Comparison of ENCODE assay signal across 35 cellular contexts in the genomic region with DNA sequence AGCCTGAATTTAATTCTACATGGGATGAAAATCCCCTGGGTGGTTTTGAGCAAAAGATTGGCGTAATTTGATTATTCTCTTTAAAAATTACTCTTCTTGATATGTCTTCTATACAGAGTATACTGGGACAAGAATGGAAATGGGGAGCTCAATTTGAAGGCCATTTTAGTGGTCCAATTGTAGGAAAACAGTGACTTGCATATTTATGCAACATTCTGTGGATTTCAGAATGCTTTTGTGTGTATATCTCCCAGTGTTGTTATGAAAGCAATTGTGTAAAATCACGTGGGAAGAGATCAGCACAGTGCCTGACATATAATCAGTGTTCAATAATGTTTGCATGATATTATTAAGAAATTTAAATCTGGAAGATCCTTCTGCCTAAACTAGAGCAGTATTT.
"Had no signal": no experiment of that assay in that cellular context is flagged by ENCODE, and none has a peak within 500 bp of the region (broad histone marks: within the 10 kb centered on the region; RNA-seq: fewer than 3 reads in every experiment).

No MANE protein-coding gene starts in this region.

- H3K4me3 ChIP-seq: MG63 had no signal

- DNase-seq: Karpas-422, Kasumi-1, MG63, MM.1S, MV-4-11, NCI-H1048, NCI-H1092, NCI-H1092 treated with DMSO at 0.1 percent for 48 hours, NCI-H1105, NCI-H1105 treated with DMSO at 0.1 percent for 48 hours, NCI-H1417, NCI-H1417 treated with DMSO at 0.1 percent for 48 hours, NCI-H1436, NCI-H1436 treated with DMSO at 0.1 percent for 48 hours, NCI-H146, NCI-H1694, NCI-H1694 treated with DMSO at 0.1 percent for 48 hours, NCI-H187, NCI-H187 treated with DMSO at 0.1 percent for 48 hours, NCI-H1930, NCI-H2029, NCI-H2029 treated with DMSO at 0.1 percent for 48 hours, NCI-H2081, NCI-H2081 treated with DMSO at 0.1 percent for 48 hours, NCI-H2107, NCI-H2171, NCI-H2171 treated with DMSO at 0.1 percent for 48 hours, NCI-H2227 treated with DMSO at 0.1 percent for 48 hours, NCI-H226, NCI-H345, NCI-H446, NCI-H446 treated with DMSO at 0.1 percent for 48 hours, NCI-H510A, NCI-H510A treated with DMSO at 0.1 percent for 48 hours, NCI-H524 had no signal

- H3K27me3 ChIP-seq: MG63 had no signal

- H3K9me3 ChIP-seq: MG63 had no signal

- H3K36me3 ChIP-seq: MG63 had no signal
